14 cellular contexts compared by ENCODE assay signal in genomic region chr12:6569786-6570185, GRCh38. TPM values are rescaled to one million over a fixed set of nuclear protein-coding genes. Genes with fewer than 3 reads are reported as not detected.
DNase-seq lines count a peak whose midpoint lies in the region; ATAC-seq and TF ChIP-seq lines count a peak whose summit lies in the region.
"Had no signal": no experiment of that assay in that cellular context is flagged by ENCODE, and none has a peak within 500 bp of the region (broad histone marks: within the 10 kb centered on the region; RNA-seq: fewer than 3 reads in every experiment).

No MANE protein-coding gene starts in this region.

- no peak for ATAC-seq in upper lobe of right lung

- no peak overlapping the region for H3K27ac ChIP-seq in upper lobe of right lung

- peaks cover 71% of the 10 kb centered on the region for H3K36me3 ChIP-seq in upper lobe of right lung

- H3K4me1 ChIP-seq in upper lobe of right lung, result peaks cover 14% of the 10 kb centered on the region

- POLR2A ChIA-PET in activated CD4-positive, alpha-beta T cell treated with anti-CD3 and anti-CD28 coated beads, Interleukin-2, amount 10 ng/mL, durations not matched to agents 7 days and 5 days (lab: Charles Lee), result interaction anchor here (0.6 kb wide), 1 partner anchor 119 kb away, joined by 4 read pairs; no protein-coding TSS in a partner anchor

- CTCF ChIA-PET in activated CD4-positive, alpha-beta T cell treated with anti-CD3 and anti-CD28 coated beads, Interleukin-2, amount 10 ng/mL, durations not matched to agents 7 days and 5 days (lab: Charles Lee), result interaction anchor here (1.2 to 1.5 kb wide), 7 partner anchors 11 to 222 kb away, joined by 3 to 6 read pairs (median 4); partner anchors contain the start of gene CD4

- H3K4me3 ChIP-seq in upper lobe of right lung, result no peak overlapping the region
- H3K4me3 ChIP-seq: hepatocyte had no signal

- no peaks in the 10 kb centered on the region for H3K27me3 Mint-ChIP-seq in activated CD4-positive, alpha-beta T cell treated with anti-CD3 and anti-CD28 coated beads, Interleukin-2, amount 10 ng/mL, durations not matched to agents 7 days and 5 days
- H3K27me3 Mint-ChIP-seq in IgD-negative memory B cell, result no peaks in the 10 kb centered on the region
- H3K27me3 Mint-ChIP-seq in brain, result peaks cover 4% of the 10 kb centered on the region

- peaks cover 48% of the 10 kb centered on the region for H3K4me1 Mint-ChIP-seq in activated CD4-positive, alpha-beta T cell treated with anti-CD3 and anti-CD28 coated beads, Interleukin-2, amount 10 ng/mL, durations not matched to agents 7 days and 5 days
- H3K4me1 Mint-ChIP-seq in IgD-negative memory B cell (peaks cover 12 to 26% (median 13%) of the 10 kb centered on the region in 3 donors), brain (peaks cover 34% of the 10 kb centered on the region)

- peaks cover 65% of the 10 kb centered on the region for H3K36me3 Mint-ChIP-seq in activated CD4-positive, alpha-beta T cell treated with anti-CD3 and anti-CD28 coated beads, Interleukin-2, amount 10 ng/mL, durations not matched to agents 7 days and 5 days (ENCODE audit: low read depth)
- H3K36me3 Mint-ChIP-seq in IgD-negative memory B cell (peaks cover 6% of the 10 kb centered on the region), brain (peaks cover 57% of the 10 kb centered on the region)

- no peaks in the 10 kb centered on the region for H3K9me3 ChIP-seq in upper lobe of right lung
- H3K9me3 ChIP-seq: esophagus squamous epithelium, spleen had no signal

- intact Hi-C loops in posterior vena cava (cut with DNase I), result loop anchor here in 1 of 2 donors (10.0 kb wide), 1 partner anchor 75 kb away; the partner anchor contains the start of gene ACRBP
- intact Hi-C loops in upper lobe of right lung (cut with DNase I), result no loop called here

- no peaks in the 10 kb centered on the region for H3K27me3 ChIP-seq in upper lobe of right lung
- H3K27me3 ChIP-seq: esophagus squamous epithelium, hepatocyte, spleen had no signal

- H3K27ac Mint-ChIP-seq in activated CD4-positive, alpha-beta T cell treated with anti-CD3 and anti-CD28 coated beads, Interleukin-2, amount 10 ng/mL, durations not matched to agents 7 days and 5 days, result peak overlapping the region; percentile 74
- H3K27ac Mint-ChIP-seq in IgD-negative memory B cell (peak overlapping the region; percentile 63 to 92 (median 88)), brain (peak overlapping the region in 3 of 5 experiments; percentile 29 to 99 (median 41))

- TF ChIP-seq CTCF in brain (conservative IDR thresholded peaks at IDR 0.05), result no peak
- TF ChIP-seq CTCF in upper lobe of right lung (IDR thresholded peaks at IDR 0.05), result no peak

- peak overlapping the region; percentile 100 for H3K4me3 Mint-ChIP-seq in activated CD4-positive, alpha-beta T cell treated with anti-CD3 and anti-CD28 coated beads, Interleukin-2, amount 10 ng/mL, durations not matched to agents 7 days and 5 days
- H3K4me3 Mint-ChIP-seq in IgD-negative memory B cell (peak overlapping the region; percentile 34 to 100 (median 78)), brain (peak overlapping the region; percentile 69 to 98 (median 82))

- DNase-seq in activated CD4-positive, alpha-beta T cell treated with anti-CD3 and anti-CD28 coated beads, Interleukin-2, amount 10 ng/mL, durations not matched to agents 7 days and 5 days, result no peak
- no peak for DNase-seq in activated CD4-positive, alpha-beta T cell treated with anti-CD3 and anti-CD28 coated beads for 48 hours
- DNase-seq in posterior vena cava (ENCODE audit: low spot score), result peak; percentile 14
- DNase-seq in upper lobe of right lung, result no peak
- no peak for DNase-seq in midbrain (lab: John Stamatoyannopoulos, UW)
- DNase-seq in kidney glomerular epithelial cell (lab: John Stamatoyannopoulos, UW), result no peak
- DNase-seq: activated CD4-positive, alpha-beta T cell treated with anti-CD3 and anti-CD28 coated beads for 1 hour; cortex of kidney; DMS 273 treated with DMSO at 0.1 percent for 48 hours; esophagus squamous epithelium had no signal

- no peaks in the 10 kb centered on the region for H3K9me3 Mint-ChIP-seq in activated CD4-positive, alpha-beta T cell treated with anti-CD3 and anti-CD28 coated beads, Interleukin-2, amount 10 ng/mL, durations not matched to agents 7 days and 5 days
- H3K9me3 Mint-ChIP-seq in IgD-negative memory B cell (no peaks in the 10 kb centered on the region), brain (no peaks in the 10 kb centered on the region)

RNA-seq across cellular contexts. Expression of gene NOP2, which starts 1.7 kb away (rescaled TPM):
- total RNA-seq in activated CD4-positive, alpha-beta T cell treated with anti-CD3 and anti-CD28 coated beads, Interleukin-2, amount 10 ng/mL, durations not matched to agents 7 days and 5 days, result 10 to 100 TPM; 74.1 to 76.4 TPM
- polyA plus RNA-seq in IgD-negative memory B cell (24.9 TPM), brain (ENCODE audit: insufficient read depth, low read depth, low replicate concordance) (12.3 TPM)
- total RNA-seq in posterior vena cava (10 to 100 TPM; 18.6 to 27.1 TPM), upper lobe of right lung (32.2 TPM)

RNA-seq across cellular contexts. Expression of gene IFFO1, which starts 13.9 kb away (rescaled TPM):
- total RNA-seq in activated CD4-positive, alpha-beta T cell treated with anti-CD3 and anti-CD28 coated beads, Interleukin-2, amount 10 ng/mL, durations not matched to agents 7 days and 5 days, result 10 to 100 TPM; 28.3 to 30.4 TPM
- polyA plus RNA-seq in IgD-negative memory B cell (12.3 TPM), brain (ENCODE audit: insufficient read depth, low read depth, low replicate concordance) (7.3 TPM)
- total RNA-seq in posterior vena cava (10 to 100 TPM; 26.4 to 33.0 TPM), upper lobe of right lung (23.5 TPM)

RNA-seq across cellular contexts. Expression of gene GAPDH, which starts 35.5 kb away (rescaled TPM):
- total RNA-seq in activated CD4-positive, alpha-beta T cell treated with anti-CD3 and anti-CD28 coated beads, Interleukin-2, amount 10 ng/mL, durations not matched to agents 7 days and 5 days, result 1,000 to 10,000 TPM; 4,459 to 4,958 TPM
- polyA plus RNA-seq in IgD-negative memory B cell, result 1,479 TPM
- polyA plus RNA-seq in brain (ENCODE audit: insufficient read depth, low read depth, low replicate concordance), result 4,992 TPM
- 1,000 to 10,000 TPM; 2,037 to 2,666 TPM for total RNA-seq in posterior vena cava
- 736 TPM for total RNA-seq in upper lobe of right lung

RNA-seq across cellular contexts. Expression of gene CHD4, which starts 37.4 kb away (rescaled TPM):
- 100 to 1,000 TPM; 262 to 263 TPM for total RNA-seq in activated CD4-positive, alpha-beta T cell treated with anti-CD3 and anti-CD28 coated beads, Interleukin-2, amount 10 ng/mL, durations not matched to agents 7 days and 5 days
- 55.2 TPM for polyA plus RNA-seq in IgD-negative memory B cell
- polyA plus RNA-seq in brain (ENCODE audit: insufficient read depth, low read depth, low replicate concordance), result 203 TPM
- total RNA-seq in posterior vena cava, result 100 to 1,000 TPM; 160 to 169 TPM
- total RNA-seq in upper lobe of right lung, result 160 TPM
